ENCODE assay signal across 12 cellular contexts in the genomic region with DNA sequence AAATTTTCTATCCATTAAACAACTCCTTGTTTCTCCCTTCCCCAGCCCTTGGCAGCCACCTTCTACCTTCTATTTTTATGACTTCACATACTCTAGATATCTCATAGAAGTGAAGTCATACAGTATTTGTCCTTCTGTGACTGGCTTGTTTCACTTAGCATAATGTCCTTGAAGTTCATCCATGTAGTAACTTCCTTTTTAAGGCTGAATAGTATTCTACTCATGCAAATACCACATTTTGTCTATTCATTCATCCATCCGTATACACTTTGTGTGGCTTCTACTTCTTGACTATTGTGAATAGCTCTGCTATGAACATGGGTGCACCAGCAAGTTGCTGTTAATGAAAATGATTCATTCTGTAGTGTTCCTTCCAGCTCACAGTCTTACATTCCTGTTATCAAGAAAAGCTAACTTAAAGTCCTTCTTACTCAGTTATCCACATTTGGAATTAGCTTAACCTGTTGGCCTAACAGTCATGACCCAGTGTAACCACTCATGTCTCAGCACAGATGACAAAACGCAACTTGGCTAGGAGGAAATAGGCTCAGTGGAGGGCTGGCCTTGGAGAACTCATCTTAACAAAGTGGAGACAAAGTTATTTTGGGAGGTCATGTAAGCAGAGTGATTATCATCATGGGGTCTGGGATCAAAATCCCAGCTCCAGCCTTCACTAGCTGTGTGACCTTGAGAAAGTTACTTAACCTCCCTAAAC.
A peak's percentile ranks its signal among the peaks of the same experiment; 100 is the strongest.
DNase-seq lines count a peak whose midpoint lies in the region; ATAC-seq and TF ChIP-seq lines count a peak whose summit lies in the region.
"Had no signal": no experiment of that assay in that cellular context is flagged by ENCODE, and none has a peak within 500 bp of the region (broad histone marks: within the 10 kb centered on the region; RNA-seq: fewer than 3 reads in every experiment).

No MANE protein-coding gene starts in this region.

- no peaks in the 10 kb centered on the region for H3K27me3 ChIP-seq in BLaER1
- no peaks in the 10 kb centered on the region for H3K27me3 ChIP-seq in esophagus squamous epithelium
- H3K27me3 ChIP-seq in neuronal stem cell (ENCODE audit: control insufficient read depth in 3 of 3, insufficient read depth in 3 of 3, low read depth in 1 of 3, low read length in 3 of 3) = no peaks in the 10 kb centered on the region

- no peak overlapping the region for H3K4ac ChIP-seq in neuronal stem cell (ENCODE audit: low read length)

- H2BK5ac ChIP-seq in neuronal stem cell (ENCODE audit: low read length) = no peak overlapping the region

- 31 to 56% methylated on average over 2 of the region's 2 CpGs for WGBS in esophagus squamous epithelium, 2 donors
- WGBS in neuronal stem cell (ENCODE audit: extremely low coverage in 2 of 2, insufficient read length in 2 of 2, insufficient replicate concordance in 1 of 2), 2 donors = no CpG with 5 or more reads among the region's 2 CpGs

- H3K9ac ChIP-seq in BLaER1 (peak overlapping the region; percentile 69; the same call in 1 of the 2 replicates), neuronal stem cell (ENCODE audit: low read depth, low read length, poor library complexity) (no peak overlapping the region)

- intact Hi-C loops in esophagus squamous epithelium (cut with DNase I) = no loop called here

- no peaks in the 10 kb centered on the region for H4K20me1 ChIP-seq in BLaER1

- ATAC-seq in GM18508 (IDR thresholded peaks at IDR 0.05; ENCODE audit: insufficient read depth, unreplicated experiment) = peak; percentile 7
- ATAC-seq in HG03521 (IDR thresholded peaks at IDR 0.05; ENCODE audit: unreplicated experiment) = peak; percentile 7
- ATAC-seq in GM18868 (IDR thresholded peaks at IDR 0.05; ENCODE audit: unreplicated experiment) = no peak
- ATAC-seq: left cardiac atrium had no signal

- H3K27ac ChIP-seq in BLaER1 = peak overlapping the region; percentile 78
- peak overlapping the region in 3 of 4 donors; percentile 4 to 47 (median 36) for H3K27ac ChIP-seq in esophagus squamous epithelium
- H3K27ac ChIP-seq in neuronal stem cell (replicated peaks; ENCODE audit: low read length) = no peak overlapping the region

- DNase-seq in esophagus squamous epithelium (lab: John Stamatoyannopoulos, UW) = no peak
- DNase-seq in NCI-H774 (lab: John Stamatoyannopoulos, UW) = no peak
- DNase-seq in SW 1271 (lab: John Stamatoyannopoulos, UW) = no peak
- DNase-seq in neuronal stem cell (ENCODE audit: low spot score) = no peak
- DNase-seq: C1 segment of cervical spinal cord; left cardiac atrium; NCI-H2171 treated with DMSO at 0.1 percent for 48 hours; stimulated activated CD4-positive, alpha-beta T cell treated with anti-CD3 and anti-CD28 coated beads, Interleukin-4, amount 100 ng/mL, for 1 hour had no signal

- H2BK15ac ChIP-seq in neuronal stem cell (ENCODE audit: low read length) = no peak overlapping the region

- peaks cover 85% of the 10 kb centered on the region for H3K4me1 ChIP-seq in BLaER1
- H3K4me1 ChIP-seq in esophagus squamous epithelium = peaks cover 0 to 51% (median 16%) of the 10 kb centered on the region in 3 donors
- peaks cover 0 to 4% of the 10 kb centered on the region in 2 donors for H3K4me1 ChIP-seq in neuronal stem cell (ENCODE audit: control insufficient read depth in 2 of 2, insufficient read depth in 1 of 2, low read depth in 1 of 2, low read length in 2 of 2)

- TF ChIP-seq POLR2A in esophagus squamous epithelium (IDR thresholded peaks at IDR 0.05) = no peak

- H3K23ac ChIP-seq in neuronal stem cell (ENCODE audit: low read depth, low read length, poor library complexity) = no peak overlapping the region

- no peak overlapping the region for H2AFZ ChIP-seq in neuronal stem cell (ENCODE audit: low read length)

- H2BK12ac ChIP-seq in neuronal stem cell (ENCODE audit: low read length) = no peak overlapping the region

- no peak overlapping the region for H4K8ac ChIP-seq in neuronal stem cell (ENCODE audit: low read depth, low read length)

- no peak overlapping the region for H3K18ac ChIP-seq in neuronal stem cell (ENCODE audit: low read length)

- H3K14ac ChIP-seq in neuronal stem cell (ENCODE audit: low read length) = no peak overlapping the region

- H3K4me2 ChIP-seq in BLaER1 = peak overlapping the region; percentile 65
- no peak overlapping the region for H3K4me2 ChIP-seq in neuronal stem cell (ENCODE audit: insufficient read depth, low read length, poor library complexity, severe bottlenecking)

- H2AK5ac ChIP-seq in neuronal stem cell (ENCODE audit: low read depth, low read length) = no peak overlapping the region

- no peak for TF ChIP-seq CTCF in esophagus squamous epithelium (IDR thresholded peaks at IDR 0.05)

- no peak overlapping the region for H4K91ac ChIP-seq in neuronal stem cell (ENCODE audit: low read depth, low read length, poor library complexity)

- no peaks in the 10 kb centered on the region for H3K79me1 ChIP-seq in neuronal stem cell (ENCODE audit: low read depth, low read length)

- H3K36me3 ChIP-seq in BLaER1 = no peaks in the 10 kb centered on the region
- no peaks in the 10 kb centered on the region for H3K36me3 ChIP-seq in esophagus squamous epithelium
- H3K36me3 ChIP-seq in neuronal stem cell (replicated peaks in 1 of 2; ENCODE audit: control insufficient read depth in 2 of 2, insufficient read depth in 2 of 2, low read length in 2 of 2) = no peaks in the 10 kb centered on the region

- H3K9me3 ChIP-seq in BLaER1 = peaks cover 18% of the 10 kb centered on the region; the same call in 1 of the 2 replicates
- no peaks in the 10 kb centered on the region for H3K9me3 ChIP-seq in esophagus squamous epithelium
- H3K9me3 ChIP-seq in neuronal stem cell (replicated peaks in 1 of 2; ENCODE audit: control insufficient read depth in 2 of 2, insufficient read depth in 1 of 2, low read depth in 1 of 2, low read length in 2 of 2) = no peaks in the 10 kb centered on the region

- no peak overlapping the region for H2BK120ac ChIP-seq in neuronal stem cell (ENCODE audit: low read depth, low read length)

- H3K4me3 ChIP-seq in BLaER1 (no peak overlapping the region), esophagus squamous epithelium (no peak overlapping the region), neuronal stem cell (ENCODE audit: low read length in 2 of 2) (no peak overlapping the region)
